29 cellular contexts compared by ENCODE assay signal in the genomic region with DNA sequence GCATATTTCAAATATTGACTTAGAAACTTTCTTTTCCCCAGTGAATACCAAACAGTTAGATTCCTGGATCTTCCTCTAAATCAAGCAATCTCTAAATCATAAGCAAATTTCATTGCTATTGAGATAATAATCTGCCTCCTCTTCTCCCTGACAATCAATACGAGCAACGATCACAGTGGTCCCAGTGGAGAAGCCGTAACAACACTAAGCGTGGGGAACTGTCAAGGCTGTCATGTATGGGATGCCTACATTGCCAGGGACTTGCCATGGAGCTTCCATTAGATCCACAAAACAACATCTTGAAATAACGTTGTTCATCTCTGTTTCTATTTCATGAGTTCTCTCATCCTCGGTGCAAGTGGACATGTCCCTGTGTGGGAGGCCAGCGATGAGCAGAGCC.
"Had no signal": no experiment of that assay in that cellular context is flagged by ENCODE, and none has a peak within 500 bp of the region (broad histone marks: within the 10 kb centered on the region; RNA-seq: fewer than 3 reads in every experiment).

No MANE protein-coding gene starts in this region.

- H3K4me3 Mint-ChIP-seq: naive B cell; naive thymus-derived CD8-positive, alpha-beta T cell; natural killer cell treated with Interleukin-12 subunit alpha and Interleukin-12 subunit beta and Interleukin-15 and Interleukin-18, amount 100 ng/mL, for 72 hours; nephron progenitor cell; neural progenitor cell; stimulated activated effector memory CD8-positive, alpha-beta T cell treated with anti-CD3 and anti-CD28 coated beads, Interleukin-12 subunit alpha, Interleukin-12 subunit beta, amount 100 ng/mL, for 72 hours; stimulated activated naive B cell treated with anti-CD40 and anti-IgM and Interleukin-4, amounts not matched to agents 10 μg/mL and 1 μg/mL and 100 μg/mL, for 72 hours; stimulated activated naive CD8-positive, alpha-beta T cell treated with anti-CD3 and anti-CD28 coated beads, Interleukin-15, Interleukin-2, amounts not matched to agents 100 ng/mL and 50 ng/mL, for 24 hours; type B pancreatic cell had no signal

- H3K36me3 Mint-ChIP-seq: naive B cell; naive thymus-derived CD8-positive, alpha-beta T cell; natural killer cell treated with Interleukin-12 subunit alpha and Interleukin-12 subunit beta and Interleukin-15 and Interleukin-18, amount 100 ng/mL, for 72 hours; neural progenitor cell; stimulated activated effector memory CD8-positive, alpha-beta T cell treated with anti-CD3 and anti-CD28 coated beads, Interleukin-12 subunit alpha, Interleukin-12 subunit beta, amount 100 ng/mL, for 72 hours; stimulated activated naive B cell treated with anti-CD40 and anti-IgM and Interleukin-4, amounts not matched to agents 10 μg/mL and 1 μg/mL and 100 μg/mL, for 72 hours; type B pancreatic cell had no signal

- H3K9me3 Mint-ChIP-seq: naive B cell; naive thymus-derived CD8-positive, alpha-beta T cell; natural killer cell treated with Interleukin-12 subunit alpha and Interleukin-12 subunit beta and Interleukin-15 and Interleukin-18, amount 100 ng/mL, for 72 hours; nephron progenitor cell; neural progenitor cell; stimulated activated effector memory CD8-positive, alpha-beta T cell treated with anti-CD3 and anti-CD28 coated beads, Interleukin-12 subunit alpha, Interleukin-12 subunit beta, amount 100 ng/mL, for 72 hours; stimulated activated naive B cell treated with anti-CD40 and anti-IgM and Interleukin-4, amounts not matched to agents 10 μg/mL and 1 μg/mL and 100 μg/mL, for 72 hours; stimulated activated naive CD8-positive, alpha-beta T cell treated with anti-CD3 and anti-CD28 coated beads, Interleukin-15, Interleukin-2, amounts not matched to agents 100 ng/mL and 50 ng/mL, for 24 hours; type B pancreatic cell had no signal

- H3K4me2 ChIP-seq: neural progenitor cell had no signal

- H3K4me3 ChIP-seq: neural progenitor cell, pancreas, prostate gland, right lobe of liver, sigmoid colon, stomach, thoracic aorta, thyroid gland, tibial nerve, upper lobe of right lung, uterus had no signal

- H3K9ac ChIP-seq: neural progenitor cell had no signal

- H3K27ac ChIP-seq: neural progenitor cell, neutrophil, pancreas, prostate gland, right lobe of liver, sigmoid colon, stomach, thoracic aorta, thyroid gland, tibial nerve, upper lobe of right lung, uterus had no signal

- H2AFZ ChIP-seq: neural progenitor cell had no signal

- H3K9me3 ChIP-seq: neutrophil, pancreas, prostate gland, right lobe of liver, sigmoid colon, stomach, thoracic aorta, thyroid gland, tibial nerve, upper lobe of right lung, uterus had no signal

- H3K4me1 Mint-ChIP-seq: stimulated activated effector memory CD8-positive, alpha-beta T cell treated with anti-CD3 and anti-CD28 coated beads, Interleukin-12 subunit alpha, Interleukin-12 subunit beta, amount 100 ng/mL, for 72 hours had no signal

- H3K27me3 ChIP-seq: neural progenitor cell, pancreas, right lobe of liver, sigmoid colon, stomach, thyroid gland, tibial nerve, upper lobe of right lung, uterus had no signal

- H3K27ac Mint-ChIP-seq: naive thymus-derived CD8-positive, alpha-beta T cell; natural killer cell treated with Interleukin-12 subunit alpha and Interleukin-12 subunit beta and Interleukin-15 and Interleukin-18, amount 100 ng/mL, for 72 hours; nephron progenitor cell; neural progenitor cell; stimulated activated effector memory CD8-positive, alpha-beta T cell treated with anti-CD3 and anti-CD28 coated beads, Interleukin-12 subunit alpha, Interleukin-12 subunit beta, amount 100 ng/mL, for 72 hours; stimulated activated naive B cell treated with anti-CD40 and anti-IgM and Interleukin-4, amounts not matched to agents 10 μg/mL and 1 μg/mL and 100 μg/mL, for 72 hours; stimulated activated naive CD8-positive, alpha-beta T cell treated with anti-CD3 and anti-CD28 coated beads, Interleukin-15, Interleukin-2, amounts not matched to agents 100 ng/mL and 50 ng/mL, for 24 hours; type B pancreatic cell had no signal

- ATAC-seq: naive thymus-derived CD8-positive, alpha-beta T cell; natural killer cell treated with Interleukin-12 subunit alpha and Interleukin-12 subunit beta and Interleukin-15 and Interleukin-18, amount 100 ng/mL, for 72 hours; pancreas; right cardiac atrium; right lobe of liver; stimulated activated effector memory CD8-positive, alpha-beta T cell treated with anti-CD3 and anti-CD28 coated beads, Interleukin-12 subunit alpha, Interleukin-12 subunit beta, amount 100 ng/mL, for 72 hours; stimulated activated naive B cell treated with anti-CD40 and anti-IgM and Interleukin-4, amounts not matched to agents 10 μg/mL and 1 μg/mL and 100 μg/mL, for 72 hours; upper lobe of right lung had no signal

- H3K4me1 ChIP-seq: prostate gland, right lobe of liver, sigmoid colon, upper lobe of right lung, uterus had no signal

- DNase-seq: naive B cell; naive thymus-derived CD8-positive, alpha-beta T cell; nephron progenitor cell; nucleus accumbens; pancreas; retina; right cardiac atrium; right lobe of liver; sigmoid colon; small intestine; stimulated activated CD4-positive, alpha-beta T cell treated with anti-CD3 and anti-CD28 coated beads, Interleukin-15, amount 100 ng/mL, for 24 hours; stimulated activated CD4-positive, alpha-beta T cell treated with anti-CD3 and anti-CD28 coated beads, Interleukin-2, amount 100 ng/mL, for 24 hours; stimulated activated CD4-positive, alpha-beta T cell treated with anti-CD3 and anti-CD28 coated beads, Interleukin-2, amount 100 ng/mL, for 48 hours; stimulated activated CD4-positive, alpha-beta T cell treated with anti-CD3 and anti-CD28 coated beads, Interleukin-4, amount 100 ng/mL, for 24 hours; stimulated activated naive B cell treated with anti-CD40 and anti-IgM and Interleukin-4, amounts not matched to agents 10 μg/mL and 1 μg/mL and 100 μg/mL, for 72 hours; stimulated activated naive CD4-positive, alpha-beta T cell treated with Interleukin-2 at 50 U/mL for 16 hours; stomach; thyroid gland; upper lobe of right lung; uterus had no signal

- H3K36me3 ChIP-seq: neural progenitor cell, neutrophil, pancreas, prostate gland, right lobe of liver, sigmoid colon, stomach, thoracic aorta, thyroid gland, tibial nerve, upper lobe of right lung, uterus had no signal
